Comparison of ENCODE assay signal across 27 cellular contexts in genomic region chr6:53230775-53231467, GRCh38.
A peak's percentile ranks its signal among the peaks of the same experiment; 100 is the strongest.
DNase-seq lines count a peak whose midpoint lies in the region; ATAC-seq, FAIRE-seq and TF ChIP-seq lines count a peak whose summit lies in the region.
"Had no signal": no experiment of that assay in that cellular context is flagged by ENCODE, and none has a peak within 500 bp of the region (broad histone marks: within the 10 kb centered on the region; RNA-seq: fewer than 3 reads in every experiment).

No MANE protein-coding gene starts in this region.

- POLR2A ChIA-PET in activated B cell treated with CpG ODN at 0.5 μM for 24 hours (lab: Charles Lee), result interaction anchor here (0.6 to 2.6 kb wide), 19 partner anchors 10 to 238 kb away, joined by 3 to 21 read pairs (median 5); partner anchors contain the start of gene ELOVL5

- DNase-seq in CD4-positive, CD25-positive, alpha-beta regulatory T cell, result no peak
- DNase-seq in GM19239 (ENCODE audit: insufficient read length, low spot score) (no peak), activated B cell treated with CpG ODN at 0.5 μM for 24 hours (no peak), naive B cell (no peak), NCI-H1694 (lab: John Stamatoyannopoulos, UW) (no peak), smooth muscle cell (lab: John Stamatoyannopoulos, UW; ENCODE audit: unreplicated experiment) (no peak)
- DNase-seq: activated CD4-positive, alpha-beta T cell treated with anti-CD3 and anti-CD28 coated beads, Interleukin-2, amount 50 U/mL, for 1 hour; activated gamma-delta T cell; C1 segment of cervical spinal cord; Caco-2; caudate nucleus; effector CD8-positive, alpha-beta T cell; erythroblast; GM23248; mammary epithelial cell; NCI-H1048; NCI-H1694 treated with DMSO at 0.1 percent for 48 hours; OCI-M1; retina; stimulated activated CD4-positive, alpha-beta T cell treated with anti-CD3 and anti-CD28 coated beads, Interleukin-2, amount 100 ng/mL, for 24 hours; T-cell had no signal

- H3K36me3 Mint-ChIP-seq in CD4-positive, CD25-positive, alpha-beta regulatory T cell, result no peaks in the 10 kb centered on the region
- H3K36me3 Mint-ChIP-seq in activated B cell treated with CpG ODN at 0.5 μM for 24 hours (ENCODE audit: low read depth), result peaks cover 3% of the 10 kb centered on the region
- H3K36me3 Mint-ChIP-seq in naive B cell, result peaks cover 0 to 4% of the 10 kb centered on the region in 2 donors
- H3K36me3 Mint-ChIP-seq: T-cell, WTC11 had no signal

- peak overlapping the region; percentile 54 to 91 (median 90) for H3K27ac Mint-ChIP-seq in CD4-positive, CD25-positive, alpha-beta regulatory T cell
- H3K27ac Mint-ChIP-seq in activated B cell treated with CpG ODN at 0.5 μM for 24 hours (peak overlapping the region; percentile 97), naive B cell (peak overlapping the region; percentile 58 to 95 (median 84))
- H3K27ac Mint-ChIP-seq: WTC11 had no signal

- H2AFZ ChIP-seq in smooth muscle cell (ENCODE audit: low read depth), result no peak overlapping the region
- H2AFZ ChIP-seq: GM23248, parathyroid adenoma had no signal

- H3K9me3 ChIP-seq in CD4-positive, CD25-positive, alpha-beta regulatory T cell (ENCODE audit: control insufficient read depth in 2 of 2, low read length in 2 of 2), result no peaks in the 10 kb centered on the region
- no peaks in the 10 kb centered on the region for H3K9me3 ChIP-seq in smooth muscle cell (replicated peaks; ENCODE audit: low read depth)
- H3K9me3 ChIP-seq: Caco-2, tibial nerve had no signal

- peak; percentile 54 for FAIRE-seq in GM19239 (lab: Jason Lieb, UNC)
- FAIRE-seq: G401.6 had no signal

- no peaks in the 10 kb centered on the region for H3K27me3 Mint-ChIP-seq in CD4-positive, CD25-positive, alpha-beta regulatory T cell
- H3K27me3 Mint-ChIP-seq in activated B cell treated with CpG ODN at 0.5 μM for 24 hours, result no peaks in the 10 kb centered on the region
- H3K27me3 Mint-ChIP-seq in naive B cell, result no peaks in the 10 kb centered on the region
- H3K27me3 Mint-ChIP-seq: T-cell had no signal

- H3K4me3 ChIP-seq in CD4-positive, CD25-positive, alpha-beta regulatory T cell (ENCODE audit: low read depth, low read length), result peak overlapping the region; percentile 13
- no peak overlapping the region for H3K4me3 ChIP-seq in smooth muscle cell
- H3K4me3 ChIP-seq: coronary artery, GM23248, tibial nerve had no signal

- no peak overlapping the region for H3K4me2 ChIP-seq in smooth muscle cell

- H3F3A ChIP-seq in smooth muscle cell (ENCODE audit: low read depth), result no peaks in the 10 kb centered on the region

- no peaks in the 10 kb centered on the region for H3K27me3 ChIP-seq in CD4-positive, CD25-positive, alpha-beta regulatory T cell (ENCODE audit: control insufficient read depth, insufficient read depth, low read length)
- no peaks in the 10 kb centered on the region for H3K27me3 ChIP-seq in smooth muscle cell (ENCODE audit: low read depth)
- H3K27me3 ChIP-seq: tibial nerve had no signal

- WGBS in smooth muscle cell (ENCODE audit: low lambda C conversion rate), result 93% methylated on average over 10 of the region's 10 CpGs

- no peak for ATAC-seq in CD4-positive, CD25-positive, alpha-beta regulatory T cell (ENCODE audit: low read depth in 2 of 2)
- peak; percentile 1 for ATAC-seq in activated B cell treated with CpG ODN at 0.5 μM for 24 hours (ENCODE audit: low read depth)
- ATAC-seq in naive B cell (ENCODE audit: low read depth in 2 of 2), result no peak
- ATAC-seq in activated CD4-positive, CD25-positive, alpha-beta regulatory T cell treated with anti-CD3 and anti-CD28 coated beads, Interleukin-2, amount 50 U/mL, for 24 hours, result no peak
- ATAC-seq: WTC11 had no signal

- intact Hi-C loops in activated B cell treated with CpG ODN at 0.5 μM for 24 hours (cut with micrococcal nuclease), result loop anchor here (1.0 to 5.0 kb wide), 5 partner anchors 14 to 116 kb away; partner anchors contain the start of gene ELOVL5

- no peaks in the 10 kb centered on the region for H3K9me3 Mint-ChIP-seq in CD4-positive, CD25-positive, alpha-beta regulatory T cell
- H3K9me3 Mint-ChIP-seq in activated B cell treated with CpG ODN at 0.5 μM for 24 hours (no peaks in the 10 kb centered on the region), naive B cell (no peaks in the 10 kb centered on the region)
- H3K9me3 Mint-ChIP-seq: T-cell, WTC11 had no signal

- H4K20me1 ChIP-seq in smooth muscle cell (ENCODE audit: low read depth), result no peaks in the 10 kb centered on the region

- peak overlapping the region in 1 of 4 donors; percentile 54 for H3K4me3 Mint-ChIP-seq in CD4-positive, CD25-positive, alpha-beta regulatory T cell
- H3K4me3 Mint-ChIP-seq in activated B cell treated with CpG ODN at 0.5 μM for 24 hours, result peak overlapping the region; percentile 53
- peak overlapping the region in 6 of 8 donors; percentile 37 to 83 (median 54) for H3K4me3 Mint-ChIP-seq in naive B cell
- H3K4me3 Mint-ChIP-seq: T-cell, WTC11 had no signal

- CTCF ChIA-PET in activated B cell treated with CpG ODN at 0.5 μM for 24 hours (lab: Charles Lee), result interaction anchor here (0.8 to 2.1 kb wide), 6 partner anchors 13 to 72 kb away, joined by 3 to 8 read pairs (median 4); no protein-coding TSS in a partner anchor

- no peak overlapping the region for H3K9ac ChIP-seq in smooth muscle cell (ENCODE audit: low read depth)
- H3K9ac ChIP-seq: GM23248, parathyroid adenoma had no signal

- no peaks in the 10 kb centered on the region for H3K79me2 ChIP-seq in smooth muscle cell (ENCODE audit: low read depth)
- H3K79me2 ChIP-seq: parathyroid adenoma had no signal

- TF ChIP-seq CTCF in activated B cell treated with CpG ODN at 0.5 μM for 24 hours (IDR thresholded peaks at IDR 0.05), result no peak
- no peak for TF ChIP-seq CTCF in smooth muscle cell (IDR thresholded peaks at IDR 0.05; ENCODE audit: borderline replicate concordance, insufficient read depth, poor library complexity, severe bottlenecking)

- no peaks in the 10 kb centered on the region for H3K36me3 ChIP-seq in CD4-positive, CD25-positive, alpha-beta regulatory T cell (ENCODE audit: control insufficient read depth, insufficient read depth, low read length)
- no peaks in the 10 kb centered on the region for H3K36me3 ChIP-seq in smooth muscle cell (ENCODE audit: low read depth)
- H3K36me3 ChIP-seq: tibial nerve had no signal

- H3K4me1 Mint-ChIP-seq in CD4-positive, CD25-positive, alpha-beta regulatory T cell, result peaks cover 16 to 44% (median 30%) of the 10 kb centered on the region in 4 donors
- H3K4me1 Mint-ChIP-seq in activated B cell treated with CpG ODN at 0.5 μM for 24 hours (peaks cover 58% of the 10 kb centered on the region), naive B cell (peaks cover 51 to 61% (median 51%) of the 10 kb centered on the region in 3 donors)
- H3K4me1 Mint-ChIP-seq: WTC11 had no signal

- H3K27ac ChIP-seq in CD4-positive, CD25-positive, alpha-beta regulatory T cell (ENCODE audit: insufficient read depth, low read length, poor library complexity, severe bottlenecking), result peak overlapping the region; percentile 64
- no peak overlapping the region for H3K27ac ChIP-seq in smooth muscle cell (ENCODE audit: low read depth)
- H3K27ac ChIP-seq: coronary artery, GM23248, parathyroid adenoma, tibial nerve had no signal

- peaks cover 29% of the 10 kb centered on the region for H3K4me1 ChIP-seq in CD4-positive, CD25-positive, alpha-beta regulatory T cell (ENCODE audit: control insufficient read depth, insufficient read depth, low read length, poor library complexity, severe bottlenecking)
- no peaks in the 10 kb centered on the region for H3K4me1 ChIP-seq in smooth muscle cell (ENCODE audit: low read depth)
- H3K4me1 ChIP-seq: Caco-2, parathyroid adenoma, tibial nerve had no signal
